In the genomic region with DNA sequence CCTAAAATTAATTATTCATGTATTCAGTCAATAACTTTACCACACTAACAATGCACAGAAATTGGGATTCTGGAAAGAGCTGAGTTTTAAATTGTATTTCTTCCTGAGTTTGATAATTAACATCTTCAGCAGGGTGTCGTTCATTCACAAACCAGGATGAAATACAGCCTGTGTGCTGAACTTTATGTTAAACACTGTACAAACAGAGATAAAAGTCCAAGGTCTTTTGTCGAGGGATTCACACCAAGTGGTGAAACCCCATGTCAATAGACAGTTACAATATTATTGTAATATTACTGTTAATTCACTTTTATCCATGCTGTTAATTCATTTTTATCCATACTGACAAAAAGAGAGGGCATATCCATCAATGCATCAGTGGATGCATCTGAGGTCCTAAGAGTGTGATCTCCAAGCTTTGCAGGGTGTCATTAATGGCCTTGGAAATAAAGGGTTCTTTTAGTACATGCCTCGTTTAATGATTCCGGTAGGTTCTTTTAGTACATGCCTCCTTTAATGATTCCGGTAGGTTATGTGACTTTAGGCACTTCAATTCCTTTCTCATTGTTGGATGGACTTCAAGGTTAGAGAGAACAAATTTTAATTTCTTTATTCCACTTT, we compare ENCODE assay signal across 1 cellular context.
TF ChIP-seq lines count a peak whose summit lies in the region.

No MANE protein-coding gene starts in this region.

TF ChIP-seq in HepG2, 621 proteins besides CTCF, POLR2A, EP300 and RAD21 (continued from another document and continues in another):
- no peak for TF ChIP-seq PTBP1 (IDR thresholded peaks at IDR 0.05; ENCODE audit: low read depth, low read length, poor library complexity, severe bottlenecking)
- no peak for TF ChIP-seq ZNF10 (CRISPR knock-in tag; IDR thresholded peaks at IDR 0.05; ENCODE audit: borderline replicate concordance, low read depth)
- peak; percentile 60 for TF ChIP-seq CEBPG (CRISPR knock-in tag; IDR thresholded peaks at IDR 0.05)
- TF ChIP-seq ZBTB20 (CRISPR knock-in tag; IDR thresholded peaks at IDR 0.05; ENCODE audit: borderline replicate concordance, low read depth), result peak; percentile 66; the same call in 1 of the 2 replicates
- no peak for TF ChIP-seq PAWR (CRISPR knock-in tag; IDR thresholded peaks at IDR 0.05; ENCODE audit: borderline replicate concordance)
- TF ChIP-seq ZBTB38 (CRISPR knock-in tag; IDR thresholded peaks at IDR 0.05), result no peak
- TF ChIP-seq KLF13 (CRISPR knock-in tag; IDR thresholded peaks at IDR 0.05), result no peak
- no peak for TF ChIP-seq ZNF703 (CRISPR knock-in tag; IDR thresholded peaks at IDR 0.05; ENCODE audit: borderline replicate concordance)
- no peak for TF ChIP-seq SRSF1 (optimal IDR thresholded peaks at IDR 0.05; ENCODE audit: low read depth, low read length)
- TF ChIP-seq, protein P1, sequence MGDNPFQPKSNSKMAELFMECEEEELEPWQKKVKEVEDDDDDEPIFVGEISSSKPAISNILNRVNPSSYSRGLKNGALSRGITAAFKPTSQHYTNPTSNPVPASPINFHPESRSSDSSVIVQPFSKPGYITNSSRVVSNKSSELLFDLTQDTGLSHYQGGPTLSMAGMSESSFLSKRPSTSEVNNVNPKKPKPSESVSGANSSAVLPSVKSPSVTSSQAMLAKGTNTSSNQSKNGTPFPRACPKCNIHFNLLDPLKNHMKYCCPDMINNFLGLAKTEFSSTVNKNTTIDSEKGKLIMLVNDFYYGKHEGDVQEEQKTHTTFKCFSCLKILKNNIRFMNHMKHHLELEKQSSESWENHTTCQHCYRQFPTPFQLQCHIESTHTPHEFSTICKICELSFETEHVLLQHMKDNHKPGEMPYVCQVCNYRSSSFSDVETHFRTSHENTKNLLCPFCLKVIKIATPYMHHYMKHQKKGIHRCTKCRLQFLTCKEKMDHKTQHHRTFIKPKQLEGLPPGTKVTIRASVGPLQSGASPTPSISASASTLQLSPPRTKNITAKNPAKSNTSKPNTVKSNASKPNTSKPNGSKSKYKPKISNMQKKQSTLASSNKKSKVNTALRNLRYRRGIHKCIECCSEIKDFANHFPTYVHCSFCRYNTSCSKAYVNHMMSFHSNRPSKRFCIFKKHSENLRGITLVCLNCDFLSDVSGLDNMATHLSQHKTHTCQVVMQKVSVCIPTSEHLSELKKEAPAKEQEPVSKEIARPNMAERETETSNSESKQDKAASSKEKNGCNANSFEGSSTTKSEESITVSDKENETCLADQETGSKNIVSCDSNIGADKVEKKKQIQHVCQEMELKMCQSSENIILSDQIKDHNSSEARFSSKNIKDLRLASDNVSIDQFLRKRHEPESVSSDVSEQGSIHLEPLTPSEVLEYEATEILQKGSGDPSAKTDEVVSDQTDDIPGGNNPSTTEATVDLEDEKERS (CRISPR knock-in tag; IDR thresholded peaks at IDR 0.05), result no peak; the same call in 1 of the 2 replicates
- TF ChIP-seq, protein P2, sequence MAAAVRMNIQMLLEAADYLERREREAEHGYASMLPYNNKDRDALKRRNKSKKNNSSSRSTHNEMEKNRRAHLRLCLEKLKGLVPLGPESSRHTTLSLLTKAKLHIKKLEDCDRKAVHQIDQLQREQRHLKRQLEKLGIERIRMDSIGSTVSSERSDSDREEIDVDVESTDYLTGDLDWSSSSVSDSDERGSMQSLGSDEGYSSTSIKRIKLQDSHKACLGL (CRISPR knock-in tag; IDR thresholded peaks at IDR 0.05), result no peak
- no peak for TF ChIP-seq KLF15 (CRISPR knock-in tag; IDR thresholded peaks at IDR 0.05; ENCODE audit: borderline replicate concordance)
- no peak for TF ChIP-seq ZFYVE20 (CRISPR knock-in tag; IDR thresholded peaks at IDR 0.05; ENCODE audit: borderline replicate concordance, low read depth)
- TF ChIP-seq, protein P3, sequence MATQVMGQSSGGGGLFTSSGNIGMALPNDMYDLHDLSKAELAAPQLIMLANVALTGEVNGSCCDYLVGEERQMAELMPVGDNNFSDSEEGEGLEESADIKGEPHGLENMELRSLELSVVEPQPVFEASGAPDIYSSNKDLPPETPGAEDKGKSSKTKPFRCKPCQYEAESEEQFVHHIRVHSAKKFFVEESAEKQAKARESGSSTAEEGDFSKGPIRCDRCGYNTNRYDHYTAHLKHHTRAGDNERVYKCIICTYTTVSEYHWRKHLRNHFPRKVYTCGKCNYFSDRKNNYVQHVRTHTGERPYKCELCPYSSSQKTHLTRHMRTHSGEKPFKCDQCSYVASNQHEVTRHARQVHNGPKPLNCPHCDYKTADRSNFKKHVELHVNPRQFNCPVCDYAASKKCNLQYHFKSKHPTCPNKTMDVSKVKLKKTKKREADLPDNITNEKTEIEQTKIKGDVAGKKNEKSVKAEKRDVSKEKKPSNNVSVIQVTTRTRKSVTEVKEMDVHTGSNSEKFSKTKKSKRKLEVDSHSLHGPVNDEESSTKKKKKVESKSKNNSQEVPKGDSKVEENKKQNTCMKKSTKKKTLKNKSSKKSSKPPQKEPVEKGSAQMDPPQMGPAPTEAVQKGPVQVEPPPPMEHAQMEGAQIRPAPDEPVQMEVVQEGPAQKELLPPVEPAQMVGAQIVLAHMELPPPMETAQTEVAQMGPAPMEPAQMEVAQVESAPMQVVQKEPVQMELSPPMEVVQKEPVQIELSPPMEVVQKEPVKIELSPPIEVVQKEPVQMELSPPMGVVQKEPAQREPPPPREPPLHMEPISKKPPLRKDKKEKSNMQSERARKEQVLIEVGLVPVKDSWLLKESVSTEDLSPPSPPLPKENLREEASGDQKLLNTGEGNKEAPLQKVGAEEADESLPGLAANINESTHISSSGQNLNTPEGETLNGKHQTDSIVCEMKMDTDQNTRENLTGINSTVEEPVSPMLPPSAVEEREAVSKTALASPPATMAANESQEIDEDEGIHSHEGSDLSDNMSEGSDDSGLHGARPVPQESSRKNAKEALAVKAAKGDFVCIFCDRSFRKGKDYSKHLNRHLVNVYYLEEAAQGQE (IDR thresholded peaks at IDR 0.05; ENCODE audit: borderline replicate concordance in 1 of 2, low read depth in 1 of 2, low read length in 2 of 2), result no peak
- TF ChIP-seq, protein P4, sequence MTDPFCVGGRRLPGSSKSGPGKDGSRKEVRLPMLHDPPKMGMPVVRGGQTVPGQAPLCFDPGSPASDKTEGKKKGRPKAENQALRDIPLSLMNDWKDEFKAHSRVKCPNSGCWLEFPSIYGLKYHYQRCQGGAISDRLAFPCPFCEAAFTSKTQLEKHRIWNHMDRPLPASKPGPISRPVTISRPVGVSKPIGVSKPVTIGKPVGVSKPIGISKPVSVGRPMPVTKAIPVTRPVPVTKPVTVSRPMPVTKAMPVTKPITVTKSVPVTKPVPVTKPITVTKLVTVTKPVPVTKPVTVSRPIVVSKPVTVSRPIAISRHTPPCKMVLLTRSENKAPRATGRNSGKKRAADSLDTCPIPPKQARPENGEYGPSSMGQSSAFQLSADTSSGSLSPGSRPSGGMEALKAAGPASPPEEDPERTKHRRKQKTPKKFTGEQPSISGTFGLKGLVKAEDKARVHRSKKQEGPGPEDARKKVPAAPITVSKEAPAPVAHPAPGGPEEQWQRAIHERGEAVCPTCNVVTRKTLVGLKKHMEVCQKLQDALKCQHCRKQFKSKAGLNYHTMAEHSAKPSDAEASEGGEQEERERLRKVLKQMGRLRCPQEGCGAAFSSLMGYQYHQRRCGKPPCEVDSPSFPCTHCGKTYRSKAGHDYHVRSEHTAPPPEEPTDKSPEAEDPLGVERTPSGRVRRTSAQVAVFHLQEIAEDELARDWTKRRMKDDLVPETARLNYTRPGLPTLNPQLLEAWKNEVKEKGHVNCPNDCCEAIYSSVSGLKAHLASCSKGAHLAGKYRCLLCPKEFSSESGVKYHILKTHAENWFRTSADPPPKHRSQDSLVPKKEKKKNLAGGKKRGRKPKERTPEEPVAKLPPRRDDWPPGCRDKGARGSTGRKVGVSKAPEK (CRISPR knock-in tag; IDR thresholded peaks at IDR 0.05; ENCODE audit: borderline replicate concordance), result no peak
- no peak for TF ChIP-seq MIER3 (CRISPR knock-in tag; IDR thresholded peaks at IDR 0.05; ENCODE audit: borderline replicate concordance)
- TF ChIP-seq, protein P5, sequence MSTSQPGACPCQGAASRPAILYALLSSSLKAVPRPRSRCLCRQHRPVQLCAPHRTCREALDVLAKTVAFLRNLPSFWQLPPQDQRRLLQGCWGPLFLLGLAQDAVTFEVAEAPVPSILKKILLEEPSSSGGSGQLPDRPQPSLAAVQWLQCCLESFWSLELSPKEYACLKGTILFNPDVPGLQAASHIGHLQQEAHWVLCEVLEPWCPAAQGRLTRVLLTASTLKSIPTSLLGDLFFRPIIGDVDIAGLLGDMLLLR (CRISPR knock-in tag; IDR thresholded peaks at IDR 0.05), result no peak
- TF ChIP-seq, protein P6, sequence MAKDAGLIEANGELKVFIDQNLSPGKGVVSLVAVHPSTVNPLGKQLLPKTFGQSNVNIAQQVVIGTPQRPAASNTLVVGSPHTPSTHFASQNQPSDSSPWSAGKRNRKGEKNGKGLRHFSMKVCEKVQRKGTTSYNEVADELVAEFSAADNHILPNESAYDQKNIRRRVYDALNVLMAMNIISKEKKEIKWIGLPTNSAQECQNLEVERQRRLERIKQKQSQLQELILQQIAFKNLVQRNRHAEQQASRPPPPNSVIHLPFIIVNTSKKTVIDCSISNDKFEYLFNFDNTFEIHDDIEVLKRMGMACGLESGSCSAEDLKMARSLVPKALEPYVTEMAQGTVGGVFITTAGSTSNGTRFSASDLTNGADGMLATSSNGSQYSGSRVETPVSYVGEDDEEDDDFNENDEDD (CRISPR knock-in tag; IDR thresholded peaks at IDR 0.05; ENCODE audit: borderline replicate concordance), result no peak
- no peak for TF ChIP-seq EZH2 (conservative IDR thresholded peaks at IDR 0.05; ENCODE audit: low read depth, low read length)
- TF ChIP-seq TEAD2 (CRISPR knock-in tag; IDR thresholded peaks at IDR 0.05), result no peak
- TF ChIP-seq WIZ (CRISPR knock-in tag; IDR thresholded peaks at IDR 0.05), result no peak
- no peak for TF ChIP-seq ZNF530 (CRISPR knock-in tag; IDR thresholded peaks at IDR 0.05; ENCODE audit: low read depth)
- no peak for TF ChIP-seq XRCC5 (optimal IDR thresholded peaks at IDR 0.05; ENCODE audit: low read length)
- TF ChIP-seq SOX5 (CRISPR knock-in tag; IDR thresholded peaks at IDR 0.05; ENCODE audit: borderline replicate concordance), result peak; percentile 76; the same call in 1 of the 2 replicates
- TF ChIP-seq, protein P7, sequence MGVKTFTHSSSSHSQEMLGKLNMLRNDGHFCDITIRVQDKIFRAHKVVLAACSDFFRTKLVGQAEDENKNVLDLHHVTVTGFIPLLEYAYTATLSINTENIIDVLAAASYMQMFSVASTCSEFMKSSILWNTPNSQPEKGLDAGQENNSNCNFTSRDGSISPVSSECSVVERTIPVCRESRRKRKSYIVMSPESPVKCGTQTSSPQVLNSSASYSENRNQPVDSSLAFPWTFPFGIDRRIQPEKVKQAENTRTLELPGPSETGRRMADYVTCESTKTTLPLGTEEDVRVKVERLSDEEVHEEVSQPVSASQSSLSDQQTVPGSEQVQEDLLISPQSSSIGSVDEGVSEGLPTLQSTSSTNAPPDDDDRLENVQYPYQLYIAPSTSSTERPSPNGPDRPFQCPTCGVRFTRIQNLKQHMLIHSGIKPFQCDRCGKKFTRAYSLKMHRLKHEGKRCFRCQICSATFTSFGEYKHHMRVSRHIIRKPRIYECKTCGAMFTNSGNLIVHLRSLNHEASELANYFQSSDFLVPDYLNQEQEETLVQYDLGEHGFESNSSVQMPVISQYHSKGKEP (CRISPR knock-in tag; IDR thresholded peaks at IDR 0.05), result no peak
- TF ChIP-seq, protein P8, sequence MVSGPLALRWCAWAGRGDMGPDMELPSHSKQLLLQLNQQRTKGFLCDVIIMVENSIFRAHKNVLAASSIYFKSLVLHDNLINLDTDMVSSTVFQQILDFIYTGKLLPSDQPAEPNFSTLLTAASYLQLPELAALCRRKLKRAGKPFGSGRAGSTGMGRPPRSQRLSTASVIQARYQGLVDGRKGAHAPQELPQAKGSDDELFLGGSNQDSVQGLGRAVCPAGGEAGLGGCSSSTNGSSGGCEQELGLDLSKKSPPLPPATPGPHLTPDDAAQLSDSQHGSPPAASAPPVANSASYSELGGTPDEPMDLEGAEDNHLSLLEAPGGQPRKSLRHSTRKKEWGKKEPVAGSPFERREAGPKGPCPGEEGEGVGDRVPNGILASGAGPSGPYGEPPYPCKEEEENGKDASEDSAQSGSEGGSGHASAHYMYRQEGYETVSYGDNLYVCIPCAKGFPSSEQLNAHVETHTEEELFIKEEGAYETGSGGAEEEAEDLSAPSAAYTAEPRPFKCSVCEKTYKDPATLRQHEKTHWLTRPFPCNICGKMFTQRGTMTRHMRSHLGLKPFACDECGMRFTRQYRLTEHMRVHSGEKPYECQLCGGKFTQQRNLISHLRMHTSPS (CRISPR knock-in tag; IDR thresholded peaks at IDR 0.05; ENCODE audit: low read depth), result no peak
- TF ChIP-seq NCOR1 (IDR thresholded peaks at IDR 0.05; ENCODE audit: borderline replicate concordance, low read length), result peak; percentile 95; the same call in 1 of the 2 replicates
- TF ChIP-seq, protein P9, sequence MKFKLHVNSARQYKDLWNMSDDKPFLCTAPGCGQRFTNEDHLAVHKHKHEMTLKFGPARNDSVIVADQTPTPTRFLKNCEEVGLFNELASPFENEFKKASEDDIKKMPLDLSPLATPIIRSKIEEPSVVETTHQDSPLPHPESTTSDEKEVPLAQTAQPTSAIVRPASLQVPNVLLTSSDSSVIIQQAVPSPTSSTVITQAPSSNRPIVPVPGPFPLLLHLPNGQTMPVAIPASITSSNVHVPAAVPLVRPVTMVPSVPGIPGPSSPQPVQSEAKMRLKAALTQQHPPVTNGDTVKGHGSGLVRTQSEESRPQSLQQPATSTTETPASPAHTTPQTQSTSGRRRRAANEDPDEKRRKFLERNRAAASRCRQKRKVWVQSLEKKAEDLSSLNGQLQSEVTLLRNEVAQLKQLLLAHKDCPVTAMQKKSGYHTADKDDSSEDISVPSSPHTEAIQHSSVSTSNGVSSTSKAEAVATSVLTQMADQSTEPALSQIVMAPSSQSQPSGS (CRISPR knock-in tag; IDR thresholded peaks at IDR 0.05), result no peak
- TF ChIP-seq, protein P10, sequence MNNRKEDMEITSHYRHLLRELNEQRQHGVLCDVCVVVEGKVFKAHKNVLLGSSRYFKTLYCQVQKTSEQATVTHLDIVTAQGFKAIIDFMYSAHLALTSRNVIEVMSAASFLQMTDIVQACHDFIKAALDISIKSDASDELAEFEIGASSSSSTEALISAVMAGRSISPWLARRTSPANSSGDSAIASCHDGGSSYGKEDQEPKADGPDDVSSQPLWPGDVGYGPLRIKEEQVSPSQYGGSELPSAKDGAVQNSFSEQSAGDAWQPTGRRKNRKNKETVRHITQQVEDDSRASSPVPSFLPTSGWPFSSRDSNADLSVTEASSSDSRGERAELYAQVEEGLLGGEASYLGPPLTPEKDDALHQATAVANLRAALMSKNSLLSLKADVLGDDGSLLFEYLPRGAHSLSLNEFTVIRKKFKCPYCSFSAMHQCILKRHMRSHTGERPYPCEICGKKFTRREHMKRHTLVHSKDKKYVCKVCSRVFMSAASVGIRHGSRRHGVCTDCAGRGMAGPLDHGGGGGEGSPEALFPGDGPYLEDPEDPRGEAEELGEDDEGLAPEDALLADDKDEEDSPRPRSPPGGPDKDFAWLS (CRISPR knock-in tag; IDR thresholded peaks at IDR 0.05; ENCODE audit: borderline replicate concordance), result no peak
- TF ChIP-seq ZNF883 (CRISPR knock-in tag; IDR thresholded peaks at IDR 0.05; ENCODE audit: not compliant biosample characterization), result no peak
- no peak for TF ChIP-seq SMAD3 (CRISPR knock-in tag; IDR thresholded peaks at IDR 0.05)
- no peak for TF ChIP-seq U2AF2 (IDR thresholded peaks at IDR 0.05; ENCODE audit: low read depth, low read length)
- TF ChIP-seq ZNF577 (CRISPR knock-in tag; IDR thresholded peaks at IDR 0.05; ENCODE audit: borderline replicate concordance, low read depth), result no peak
- no peak for TF ChIP-seq ZKSCAN8 (CRISPR knock-in tag; IDR thresholded peaks at IDR 0.05; ENCODE audit: borderline replicate concordance)
- TF ChIP-seq TMF1 (CRISPR knock-in tag; IDR thresholded peaks at IDR 0.05; ENCODE audit: low read depth), result no peak
